13 cellular contexts compared by ENCODE assay signal in the genomic region with DNA sequence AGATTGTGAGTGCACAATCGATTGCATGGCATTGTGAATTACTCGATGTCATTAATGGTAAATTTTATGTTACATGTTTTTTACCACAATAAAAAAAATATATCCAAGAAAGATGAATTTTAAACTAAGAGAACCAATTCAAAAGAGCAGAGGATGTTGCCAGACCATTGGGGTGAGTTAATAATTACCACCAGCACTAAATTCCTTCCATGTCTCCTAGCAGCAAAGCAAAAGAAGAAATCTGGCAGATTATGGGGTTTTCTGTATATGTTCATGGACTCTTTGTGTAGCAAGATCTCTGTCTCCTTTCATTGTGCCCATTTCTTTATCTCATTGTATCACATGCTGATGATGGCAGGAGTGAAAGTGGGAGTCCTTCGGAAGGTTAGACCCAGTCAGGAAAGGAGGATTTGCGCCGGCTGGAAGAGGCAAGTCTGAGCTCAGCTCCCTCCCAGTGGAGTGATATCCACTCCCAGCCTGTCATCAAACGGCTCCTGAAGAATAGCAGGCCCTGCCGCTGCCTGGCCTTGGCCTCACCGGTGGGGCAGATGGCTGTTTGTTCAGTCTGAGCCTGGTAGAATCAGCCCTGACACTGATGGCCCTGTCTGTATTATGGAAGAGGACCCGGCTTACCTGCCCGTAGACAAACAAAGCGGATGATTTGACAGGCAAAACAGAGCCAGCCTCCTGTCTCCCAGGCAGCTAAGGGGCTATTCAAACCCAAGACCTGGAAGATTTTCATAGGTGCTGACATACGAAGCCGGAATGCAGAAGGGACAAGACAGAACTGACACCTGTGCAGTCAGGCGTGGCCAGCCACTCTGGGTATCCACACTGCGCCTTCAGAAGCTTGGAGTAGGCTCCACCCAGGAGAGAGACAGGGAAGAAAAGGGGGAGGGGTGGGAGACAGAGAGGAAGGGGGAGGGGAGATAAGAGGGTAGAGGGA. TPM values are rescaled to one million over a fixed set of nuclear protein-coding genes. Genes with fewer than 3 reads are reported as not detected.
DNase-seq lines count a peak whose midpoint lies in the region; TF ChIP-seq lines count a peak whose summit lies in the region.
"Had no signal": no experiment of that assay in that cellular context is flagged by ENCODE, and none has a peak within 500 bp of the region (broad histone marks: within the 10 kb centered on the region; RNA-seq: fewer than 3 reads in every experiment).

No MANE protein-coding gene starts in this region.

- H3K4me3 ChIP-seq in HUES64 (ENCODE audit: low read length) (peak overlapping the region; percentile 39), iPS-18a (ENCODE audit: low read length) (peak overlapping the region; percentile 46), A673 (ENCODE audit: low read depth, low read length, poor library complexity, severe bottlenecking) (no peak overlapping the region), stomach (no peak overlapping the region)
- H3K4me3 ChIP-seq: testis had no signal

- no peak overlapping the region for H3K27ac ChIP-seq in HUES64 (ENCODE audit: low read depth, low read length)
- no peak overlapping the region for H3K27ac ChIP-seq in iPS-18a (ENCODE audit: low read length)
- H3K27ac ChIP-seq in A673 (ENCODE audit: low read depth, low read length, poor library complexity, severe bottlenecking) = no peak overlapping the region
- H3K27ac ChIP-seq in stomach = no peak overlapping the region
- H3K27ac ChIP-seq: testis had no signal

- intact Hi-C loops in A673 (cut with micrococcal nuclease; ENCODE audit: unreplicated experiment) = no loop called here
- intact Hi-C loops in stomach (cut with DNase I; ENCODE audit: low total_unique reads) = no loop called here

- H3K27me3 ChIP-seq in HUES64 (ENCODE audit: insufficient read depth, low read length) (peaks cover 40% of the 10 kb centered on the region), iPS-18a (ENCODE audit: control insufficient read depth, insufficient read depth, low read length) (peaks cover 18% of the 10 kb centered on the region), A673 (replicated peaks; ENCODE audit: insufficient read depth, low read depth, low read length, poor library complexity) (peaks cover 52% of the 10 kb centered on the region), stomach (peaks cover 0 to 29% (median 3%) of the 10 kb centered on the region in 3 donors)
- H3K27me3 ChIP-seq: testis had no signal

- peak; percentile 96 for DNase-seq in NCI-H526 treated with DMSO at 0.1 percent for 48 hours (lab: John Stamatoyannopoulos, UW)
- peak; percentile 68 for DNase-seq in renal cortical epithelial cell (ENCODE audit: low read depth)
- no peak for DNase-seq in A673 (ENCODE audit: low spot score)
- DNase-seq in midbrain (lab: John Stamatoyannopoulos, UW) = no peak
- DNase-seq in stomach = no peak
- DNase-seq: activated CD4-positive, alpha-beta T cell treated with anti-CD3 and anti-CD28 coated beads for 36 hours; activated T-cell treated with anti-CD3 and anti-CD28 coated beads, Interleukin-2, amount 50 U/mL, for 72 hours; NCI-H2029; testis had no signal

- H3K9me3 ChIP-seq in HUES64 (ENCODE audit: insufficient read depth, low read depth, low read length) (no peaks in the 10 kb centered on the region), iPS-18a (ENCODE audit: control insufficient read depth, low read depth, low read length) (no peaks in the 10 kb centered on the region), A673 (ENCODE audit: low read depth, low read length, poor library complexity, severe bottlenecking) (no peaks in the 10 kb centered on the region), stomach (no peaks in the 10 kb centered on the region)
- H3K9me3 ChIP-seq: testis had no signal

- TF ChIP-seq CTCF in A673 (conservative IDR thresholded peaks at IDR 0.05; ENCODE audit: low read depth, low read length) = no peak
- no peak for TF ChIP-seq CTCF in stomach (IDR thresholded peaks at IDR 0.05)

- TF ChIP-seq EP300 in stomach (IDR thresholded peaks at IDR 0.05) = no peak

- 29% methylated on average over 14 of the region's 15 CpGs for WGBS in HUES64
- WGBS in stomach, 5 donors = 29 to 47% (median 35%) methylated on average over 15 of the region's 15 CpGs

- no TSS peak for BruUV-seq in A673 (replicated peaks; lab: Mats Ljungman, UMichigan)

- H3K4me1 ChIP-seq in HUES64 (ENCODE audit: insufficient read depth, low read length) (peaks cover 11% of the 10 kb centered on the region), iPS-18a (ENCODE audit: control insufficient read depth, low read depth, low read length) (peaks cover 8% of the 10 kb centered on the region), A673 (ENCODE audit: insufficient read depth, low read length, poor library complexity, severe bottlenecking) (no peaks in the 10 kb centered on the region), stomach (no peaks in the 10 kb centered on the region)
- H3K4me1 ChIP-seq: testis had no signal

- no peak for TF ChIP-seq POLR2A in stomach (IDR thresholded peaks at IDR 0.05)

- CTCF ChIA-PET in A673 (lab: Charles Lee) = no interaction called here

- POLR2A ChIA-PET in A673 (lab: Charles Lee; ENCODE audit: low non-redundant PET) = no interaction called here

- H3K9ac ChIP-seq in HUES64 (ENCODE audit: low read depth, low read length) (no peak overlapping the region), iPS-18a (ENCODE audit: low read length) (no peak overlapping the region)

- H3K36me3 ChIP-seq in HUES64 (ENCODE audit: insufficient read depth, low read length) = no peaks in the 10 kb centered on the region
- no peaks in the 10 kb centered on the region for H3K36me3 ChIP-seq in iPS-18a (ENCODE audit: control insufficient read depth, low read depth, low read length)
- H3K36me3 ChIP-seq in A673 (ENCODE audit: insufficient read depth, low read length, poor library complexity, severe bottlenecking) = no peaks in the 10 kb centered on the region
- no peaks in the 10 kb centered on the region for H3K36me3 ChIP-seq in stomach

RNA-seq across cellular contexts. Expression of a gene that starts 21.9 kb away (rescaled TPM):
- polyA plus RNA-seq in HUES64 (2013, experiment 1 of 2) = not detected
- not detected for polyA plus RNA-seq in HUES64 (2013, experiment 2 of 2)
- total RNA-seq in renal cortical epithelial cell = 19.6 and 57.1 TPM in 2 replicates
- not detected in 2 replicates for total RNA-seq in A673 (2021)
- total RNA-seq in stomach = 1 to 10 TPM in 1 of 5 donors, not detected in 4; 8.0 TPM
- 1 to 10 TPM in 1 of 3 donors, not detected in 2; 1.9 TPM for polyA plus RNA-seq in stomach
- total RNA-seq: skeletal muscle tissue had no signal
- polyA plus RNA-seq: IgD-negative memory B cell had no signal

Comparison
In these comparisons a context has a peak if more than half of its experiments do, and no peak if none do; other contexts are left out.
1. H3K4me3 ChIP-seq: peak in HUES64 (single experiment) and iPS-18a (single experiment); none in A673 (single experiment) and stomach (0 of 4).
2. DNase-seq: peak in NCI-H526 treated with DMSO at 0.1 percent for 48 hours (single experiment) and renal cortical epithelial cell (single experiment); none in A673 (single experiment), midbrain (single experiment) and stomach (single experiment).